ENCODE assay signal across 15 cellular contexts in the genomic region with DNA sequence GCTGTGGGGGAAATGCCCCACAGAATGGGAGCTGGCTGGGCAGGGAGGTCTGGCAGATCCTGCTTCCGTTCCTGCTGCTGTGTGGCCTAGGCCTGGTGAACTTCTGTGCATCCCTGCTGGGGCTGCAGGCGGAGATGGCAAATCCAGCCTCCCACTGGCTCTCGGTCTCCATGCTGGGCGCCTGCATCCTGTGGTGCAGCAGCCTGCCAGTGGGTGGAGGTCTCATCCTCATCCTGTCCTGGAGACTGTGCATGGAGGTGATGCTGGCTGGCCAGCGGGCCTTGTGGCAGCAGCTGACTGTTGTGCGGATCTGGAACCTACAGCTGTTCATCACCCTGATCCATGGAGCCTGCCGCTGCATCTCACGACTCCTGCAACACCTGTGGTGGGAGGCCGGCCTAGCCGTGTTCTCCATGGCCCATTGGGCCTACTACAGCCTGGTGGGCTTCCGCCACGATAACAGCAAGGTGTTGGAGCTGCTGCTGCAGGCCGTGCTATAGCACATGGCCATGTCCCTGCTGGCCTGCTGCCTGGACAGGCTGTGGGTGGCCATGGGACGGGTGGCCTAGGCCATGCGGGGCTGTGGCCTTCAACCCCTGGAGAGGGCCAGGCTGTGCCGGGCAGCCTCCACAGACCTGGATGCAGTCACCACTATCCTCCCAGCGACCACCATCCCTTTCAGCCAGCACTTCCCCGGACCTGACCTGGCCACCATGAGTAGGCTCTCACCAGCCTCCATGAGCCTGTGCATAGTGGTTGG. TPM values are rescaled to one million over a fixed set of nuclear protein-coding genes. Genes with fewer than 3 reads are reported as not detected.
DNase-seq lines count a peak whose midpoint lies in the region; ATAC-seq and TF ChIP-seq lines count a peak whose summit lies in the region.
"Had no signal": no experiment of that assay in that cellular context is flagged by ENCODE, and none has a peak within 500 bp of the region (broad histone marks: within the 10 kb centered on the region; RNA-seq: fewer than 3 reads in every experiment).

No MANE protein-coding gene starts in this region.

- TF ChIP-seq CTCF in endodermal cell (conservative IDR thresholded peaks at IDR 0.05), result peak; percentile 26
- no peak for TF ChIP-seq CTCF in spleen (IDR thresholded peaks at IDR 0.05 in 8 of 11, conservative IDR thresholded peaks at IDR 0.05 in 3 of 11)

- H3K27me3 Mint-ChIP-seq in endodermal cell (ENCODE audit: insufficient read depth), result peaks cover 4% of the 10 kb centered on the region
- no peaks in the 10 kb centered on the region for H3K27me3 Mint-ChIP-seq in naive thymus-derived CD8-positive, alpha-beta T cell
- H3K27me3 Mint-ChIP-seq: CD4-positive, CD25-positive, alpha-beta regulatory T cell; IgD-negative memory B cell had no signal

- H3K4me3 Mint-ChIP-seq in endodermal cell, result no peak overlapping the region
- H3K4me3 Mint-ChIP-seq in naive thymus-derived CD8-positive, alpha-beta T cell, result no peak overlapping the region
- H3K4me3 Mint-ChIP-seq: CD4-positive, CD25-positive, alpha-beta regulatory T cell; IgD-negative memory B cell had no signal

- POLR2A ChIA-PET in HEK293T (lab: Yijun Ruan, JAX), result interaction anchor here (8.3 kb wide), 1 partner anchor 10 kb away, joined by 176 read pairs; the partner anchor contains the start of gene RPL3
- POLR2A ChIA-PET in naive thymus-derived CD8-positive, alpha-beta T cell (lab: Charles Lee), result interaction anchor here (1.2 kb wide), 1 partner anchor 10 kb away, joined by 3 read pairs; no protein-coding TSS in a partner anchor

- DNase-seq in NCI-H146 (lab: John Stamatoyannopoulos, UW) (peak; percentile 63), NCI-H146 treated with DMSO at 0.1 percent for 48 hours (lab: John Stamatoyannopoulos, UW; ENCODE audit: unreplicated experiment) (no peak), HEK293T (ENCODE audit: extremely low spot score) (peak; percentile 7), endodermal cell (no peak), spleen (peak; percentile 72), DMS114 treated with DMSO at 0.1 percent for 48 hours (lab: John Stamatoyannopoulos, UW; ENCODE audit: unreplicated experiment) (no peak), NOMO-1 (lab: John Stamatoyannopoulos, UW; ENCODE audit: unreplicated experiment in 2 of 2) (no peak)
- DNase-seq in naive thymus-derived CD8-positive, alpha-beta T cell, result no peak
- DNase-seq: CD4-positive, CD25-positive, alpha-beta regulatory T cell; NCI-H1417 treated with DMSO at 0.1 percent for 48 hours; NCI-H2081; NCI-H510A treated with DMSO at 0.1 percent for 48 hours; SIG-M5 had no signal

- H3K4me1 Mint-ChIP-seq in endodermal cell, result no peaks in the 10 kb centered on the region
- H3K4me1 Mint-ChIP-seq in naive thymus-derived CD8-positive, alpha-beta T cell, result peaks cover 0 to 8% (median 5%) of the 10 kb centered on the region in 4 donors

- H3K27me3 ChIP-seq in endodermal cell (ENCODE audit: control insufficient read depth, insufficient read depth, low read length, poor library complexity, severe bottlenecking) (no peaks in the 10 kb centered on the region), spleen (replicated peaks in 1 of 7) (no peaks in the 10 kb centered on the region)

- intact Hi-C loops in spleen (cut with DNase I; ENCODE audit: low total_unique reads), result no loop called here

- ATAC-seq in naive thymus-derived CD8-positive, alpha-beta T cell, result no peak

- no peaks in the 10 kb centered on the region for H3K9me3 Mint-ChIP-seq in endodermal cell
- H3K9me3 Mint-ChIP-seq in naive thymus-derived CD8-positive, alpha-beta T cell, result no peaks in the 10 kb centered on the region
- H3K9me3 Mint-ChIP-seq: CD4-positive, CD25-positive, alpha-beta regulatory T cell; IgD-negative memory B cell had no signal

- no peak overlapping the region for H3K9ac ChIP-seq in endodermal cell (ENCODE audit: extremely low read depth, low read length, poor library complexity, severe bottlenecking)

- CTCF ChIA-PET in HEK293T (lab: Yijun Ruan, JAX), result no interaction called here

- WGBS in endodermal cell (ENCODE audit: insufficient coverage in 1 of 2, insufficient read length in 1 of 2), 2 experiments, result 91 to 99% methylated on average over 15 to 18 of the region's 18 CpGs
- WGBS in spleen, 5 donors, result 89 to 96% (median 91%) methylated on average over 11 to 18 of the region's 18 CpGs

- H3K4me3 ChIP-seq in endodermal cell (ENCODE audit: low read length) (no peak overlapping the region), spleen (no peak overlapping the region)

- H3K27ac ChIP-seq in endodermal cell (ENCODE audit: low read depth, low read length) (no peak overlapping the region), spleen (no peak overlapping the region)
- H3K27ac ChIP-seq: 22Rv1 had no signal

- H3K9me3 ChIP-seq in endodermal cell (ENCODE audit: control insufficient read depth, low read length) (no peaks in the 10 kb centered on the region), spleen (no peaks in the 10 kb centered on the region)

- no peaks in the 10 kb centered on the region for H3K4me1 ChIP-seq in endodermal cell (ENCODE audit: control insufficient read depth, insufficient read depth, low read length)
- peaks cover 0 to 26% (median 13%) of the 10 kb centered on the region in 6 donors for H3K4me1 ChIP-seq in spleen

- no peaks in the 10 kb centered on the region for H3K36me3 Mint-ChIP-seq in endodermal cell (ENCODE audit: low read depth)
- no peaks in the 10 kb centered on the region for H3K36me3 Mint-ChIP-seq in naive thymus-derived CD8-positive, alpha-beta T cell
- H3K36me3 Mint-ChIP-seq: CD4-positive, CD25-positive, alpha-beta regulatory T cell; IgD-negative memory B cell had no signal

- no peak for TF ChIP-seq POLR2A in spleen (IDR thresholded peaks at IDR 0.05)

- H3K36me3 ChIP-seq in endodermal cell (ENCODE audit: control insufficient read depth, insufficient read depth, low read length) (no peaks in the 10 kb centered on the region), spleen (no peaks in the 10 kb centered on the region)

- no peak overlapping the region for H3K27ac Mint-ChIP-seq in endodermal cell
- no peak overlapping the region for H3K27ac Mint-ChIP-seq in naive thymus-derived CD8-positive, alpha-beta T cell
- H3K27ac Mint-ChIP-seq: CD4-positive, CD25-positive, alpha-beta regulatory T cell; IgD-negative memory B cell had no signal

TF ChIP-seq in HEK293T, 16 proteins besides CTCF, POLR2A, EP300 and RAD21:
- TF ChIP-seq SP1 (IDR thresholded peaks at IDR 0.05) (no peak), HDGF (IDR thresholded peaks at IDR 0.05; ENCODE audit: borderline replicate concordance) (no peak), FOXA1 (IDR thresholded peaks at IDR 0.05) (no peak), ZNF384 (IDR thresholded peaks at IDR 0.05) (no peak), FOXM1 (IDR thresholded peaks at IDR 0.05; ENCODE audit: borderline replicate concordance) (no peak), FOXK2 (IDR thresholded peaks at IDR 0.05) (no peak), L3MBTL2 (conservative IDR thresholded peaks at IDR 0.05) (no peak), SUZ12 (IDR thresholded peaks at IDR 0.05) (no peak), LEF1 (IDR thresholded peaks at IDR 0.05; ENCODE audit: borderline replicate concordance) (no peak), BHLHE40 (IDR thresholded peaks at IDR 0.05; ENCODE audit: borderline replicate concordance) (no peak), CTBP1 (IDR thresholded peaks at IDR 0.05; ENCODE audit: borderline replicate concordance) (no peak), ARNT (IDR thresholded peaks at IDR 0.05) (no peak), TARDBP (IDR thresholded peaks at IDR 0.05) (no peak), NFRKB (IDR thresholded peaks at IDR 0.05) (no peak), ELF4 (IDR thresholded peaks at IDR 0.05) (no peak)
- TF ChIP-seq, protein P1, sequence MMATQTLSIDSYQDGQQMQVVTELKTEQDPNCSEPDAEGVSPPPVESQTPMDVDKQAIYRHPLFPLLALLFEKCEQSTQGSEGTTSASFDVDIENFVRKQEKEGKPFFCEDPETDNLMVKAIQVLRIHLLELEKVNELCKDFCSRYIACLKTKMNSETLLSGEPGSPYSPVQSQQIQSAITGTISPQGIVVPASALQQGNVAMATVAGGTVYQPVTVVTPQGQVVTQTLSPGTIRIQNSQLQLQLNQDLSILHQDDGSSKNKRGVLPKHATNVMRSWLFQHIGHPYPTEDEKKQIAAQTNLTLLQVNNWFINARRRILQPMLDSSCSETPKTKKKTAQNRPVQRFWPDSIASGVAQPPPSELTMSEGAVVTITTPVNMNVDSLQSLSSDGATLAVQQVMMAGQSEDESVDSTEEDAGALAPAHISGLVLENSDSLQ (IDR thresholded peaks at IDR 0.05), result no peak

RNA-seq across cellular contexts. Expression of gene RPL3, which starts 8.8 kb away (rescaled TPM):
- total RNA-seq in endodermal cell (1,000 to 10,000 TPM; 2,218 to 2,701 TPM), spleen (1,000 to 10,000 TPM; 1,607 to 2,098 (median 1,685) TPM)
- 2,540 TPM for polyA plus RNA-seq in endodermal cell (2013, experiment 1 of 2)
- polyA plus RNA-seq in endodermal cell (2013, experiment 2 of 2), result 2,353 TPM
- polyA plus RNA-seq in spleen, result 1,000 to 10,000 TPM; 4,418 to 6,240 (median 4,821) TPM
- 1,000 to 10,000 TPM; 3,621 to 3,622 TPM for total RNA-seq in naive thymus-derived CD8-positive, alpha-beta T cell
- 1,000 to 10,000 TPM; 4,219 to 5,383 (median 4,759) TPM for polyA plus RNA-seq in naive thymus-derived CD8-positive, alpha-beta T cell

RNA-seq across cellular contexts. Expression of gene SYNGR1, which starts 21.6 kb away (rescaled TPM):
- total RNA-seq in endodermal cell (10 to 100 TPM; 19.0 to 36.3 TPM), spleen (10 to 100 TPM in 4 of 7 donors, 1 to 10 TPM in 3; 8.0 to 32.3 (median 16.1) TPM)
- 32.9 TPM for polyA plus RNA-seq in endodermal cell (2013, experiment 1 of 2)
- 28.3 TPM for polyA plus RNA-seq in endodermal cell (2013, experiment 2 of 2)
- 10 to 100 TPM in 2 of 3 donors, 1 to 10 TPM in 1; 9.5 to 35.1 (median 10.5) TPM for polyA plus RNA-seq in spleen
- 10 to 100 TPM in 1 of 2 experiments, 1 to 10 TPM in 1; 10.0 to 11.4 TPM for total RNA-seq in naive thymus-derived CD8-positive, alpha-beta T cell
- 10 to 100 TPM; 10.1 to 14.8 (median 12.0) TPM for polyA plus RNA-seq in naive thymus-derived CD8-positive, alpha-beta T cell

Comparison
In these comparisons a context has a peak if more than half of its experiments do, and no peak if none do; other contexts are left out.
1. DNase-seq: peak in NCI-H146 (single experiment), HEK293T (single experiment) and spleen (single experiment); none in NCI-H146 treated with DMSO at 0.1 percent for 48 hours (single experiment), endodermal cell (single experiment), naive thymus-derived CD8-positive, alpha-beta T cell (0 of 10), DMS114 treated with DMSO at 0.1 percent for 48 hours (single experiment) and NOMO-1 (0 of 2).